ENCODE assay signal across 34 cellular contexts in genomic region chr2:140178224-140178623, GRCh38.
A peak's percentile ranks its signal among the peaks of the same experiment; 100 is the strongest.
DNase-seq lines count a peak whose midpoint lies in the region; ATAC-seq and TF ChIP-seq lines count a peak whose summit lies in the region.
"Had no signal": no experiment of that assay in that cellular context is flagged by ENCODE, and none has a peak within 500 bp of the region (broad histone marks: within the 10 kb centered on the region; RNA-seq: fewer than 3 reads in every experiment).

No MANE protein-coding gene starts in this region.

- POLR2A ChIA-PET in PC-3 (lab: Charles Lee; ENCODE audit: unreplicated experiment) = no interaction called here

- H3K27me3 Mint-ChIP-seq in CD14-positive monocyte (ENCODE audit: low read depth in 3 of 3) = peaks cover 0 to 3% (median 0%) of the 10 kb centered on the region in 3 donors
- H3K27me3 Mint-ChIP-seq: T-cell had no signal

- peak overlapping the region; percentile 65 for H3K4me2 ChIP-seq in PC-3 (ENCODE audit: low read length)
- H3K4me2 ChIP-seq: neural progenitor cell had no signal

- no peak overlapping the region for H3K27ac Mint-ChIP-seq in CD14-positive monocyte
- H3K27ac Mint-ChIP-seq: activated naive CD8-positive, alpha-beta T cell treated with anti-CD3 and anti-CD28 coated beads, Interleukin-2, amount 10 ng/mL, durations not matched to agents 7 days and 5 days; CD8-positive, alpha-beta T cell; neural progenitor cell; T-cell had no signal

- no peaks in the 10 kb centered on the region for H3K79me2 ChIP-seq in PC-3 (ENCODE audit: low read length)
- H3K79me2 ChIP-seq: parathyroid adenoma had no signal

- H3K4me3 ChIP-seq in PC-3 (ENCODE audit: low read length) (peak overlapping the region; percentile 16; the same call in 1 of the 2 replicates), retinal pigment epithelial cell (ENCODE audit: low read length) (no peak overlapping the region)
- H3K4me3 ChIP-seq: ascending aorta, esophagus squamous epithelium, HAP-1, neural progenitor cell, Peyer's patch, right lobe of liver, SJSA1, thyroid gland, vagina had no signal

- no TSS peak for BruUV-seq in PC-3 (replicated peaks; lab: Mats Ljungman, UMichigan)

- no peak overlapping the region for H3K9ac ChIP-seq in PC-3 (ENCODE audit: low read length)
- H3K9ac ChIP-seq: neural progenitor cell, parathyroid adenoma had no signal

- peak overlapping the region; percentile 24; the same call in 1 of the 2 replicates for H2AFZ ChIP-seq in PC-3 (ENCODE audit: low read length)
- H2AFZ ChIP-seq: neural progenitor cell, parathyroid adenoma had no signal

- CTCF ChIA-PET in PC-3 (lab: Charles Lee) = no interaction called here

- peaks cover 17% of the 10 kb centered on the region for H3K4me1 ChIP-seq in PC-3 (ENCODE audit: insufficient read depth, low read length)
- H3K4me1 ChIP-seq: esophagus squamous epithelium, HAP-1, neural progenitor cell, parathyroid adenoma, Peyer's patch, right lobe of liver, SJSA1, thyroid gland, vagina had no signal

- no peaks in the 10 kb centered on the region for H3K36me3 Mint-ChIP-seq in CD14-positive monocyte
- H3K36me3 Mint-ChIP-seq: activated naive CD8-positive, alpha-beta T cell treated with anti-CD3 and anti-CD28 coated beads, Interleukin-2, amount 10 ng/mL, durations not matched to agents 7 days and 5 days; CD8-positive, alpha-beta T cell; neural progenitor cell; T-cell had no signal

- H3K9me2 ChIP-seq in PC-3 (replicated peaks; ENCODE audit: low read length) = no peaks in the 10 kb centered on the region

- no peak overlapping the region for H3K4me3 Mint-ChIP-seq in CD14-positive monocyte
- H3K4me3 Mint-ChIP-seq: activated naive CD8-positive, alpha-beta T cell treated with anti-CD3 and anti-CD28 coated beads, Interleukin-2, amount 10 ng/mL, durations not matched to agents 7 days and 5 days; CD8-positive, alpha-beta T cell; neural progenitor cell; T-cell had no signal

- no peaks in the 10 kb centered on the region for H4K20me1 ChIP-seq in PC-3 (ENCODE audit: low read length)

- H3F3A ChIP-seq in PC-3 (ENCODE audit: low read length, unreplicated experiment) = no peaks in the 10 kb centered on the region

- peaks cover 0 to 4% (median 0%) of the 10 kb centered on the region in 7 donors for H3K9me3 Mint-ChIP-seq in CD14-positive monocyte
- H3K9me3 Mint-ChIP-seq: neural progenitor cell had no signal

- ATAC-seq in Right ventricle myocardium superior (ENCODE audit: poor library complexity) = peak; percentile 73
- no peak for ATAC-seq in Right ventricle myocardium inferior
- peak; percentile 87 for ATAC-seq in PC-3
- no peak for ATAC-seq in HG03280 (IDR thresholded peaks at IDR 0.05; ENCODE audit: unreplicated experiment)
- ATAC-seq: CD8-positive, alpha-beta T cell; left colon; right lobe of liver; T-cell had no signal

- TF ChIP-seq CTCF in PC-3 (conservative IDR thresholded peaks at IDR 0.05; ENCODE audit: low read depth, low read length) (no peak), retinal pigment epithelial cell (conservative IDR thresholded peaks at IDR 0.05; ENCODE audit: low read depth, low read length) (no peak), CD14-positive monocyte (IDR thresholded peaks at IDR 0.05) (no peak)

- DNase-seq in Right ventricle myocardium superior (no peak), Right ventricle myocardium inferior (ENCODE audit: missing footprints) (no peak), PC-3 (peak; percentile 88), fibroblast of gingiva (ENCODE audit: low read depth) (peak; percentile 46), retinal pigment epithelial cell (ENCODE audit: low read depth) (peak; percentile 58), CD14-positive monocyte (ENCODE audit: low spot score) (no peak), CD1c-positive myeloid dendritic cell (ENCODE audit: extremely low spot score) (no peak)
- DNase-seq: activated CD4-positive, alpha-beta T cell treated with anti-CD3 and anti-CD28 coated beads for 48 hours; activated CD8-positive, alpha-beta memory T cell treated with anti-CD3 and anti-CD28 coated beads for 24 hours; activated gamma-delta T cell; activated naive CD8-positive, alpha-beta T cell treated with anti-CD3 and anti-CD28 coated beads, Interleukin-2, amount 10 ng/mL, durations not matched to agents 7 days and 5 days; AML-193; CD8-positive, alpha-beta T cell; dermis blood vessel endothelial cell; DMS153; esophagus squamous epithelium; hypothalamus; Kasumi-1; left colon; mesendoderm; NCI-H1436 treated with DMSO at 0.1 percent for 48 hours; NCI-H2081 treated with DMSO at 0.1 percent for 48 hours; NCI-H2227 treated with DMSO at 0.1 percent for 48 hours; Peyer's patch; right lobe of liver; T-cell; thyroid gland had no signal

- no peaks in the 10 kb centered on the region for H3K36me3 ChIP-seq in PC-3 (ENCODE audit: low read depth, low read length)
- H3K36me3 ChIP-seq: ascending aorta, esophagus squamous epithelium, HAP-1, neural progenitor cell, Peyer's patch, right lobe of liver, SJSA1, thyroid gland, vagina had no signal

- H3K9me3 ChIP-seq in PC-3 (ENCODE audit: low read length) = no peaks in the 10 kb centered on the region
- H3K9me3 ChIP-seq: ascending aorta, esophagus squamous epithelium, HAP-1, Peyer's patch, right lobe of liver, SJSA1, thyroid gland, vagina had no signal

- H3K27ac ChIP-seq in PC-3 (ENCODE audit: low read length) = peak overlapping the region; percentile 27; the same call in 1 of the 2 replicates
- H3K27ac ChIP-seq: esophagus squamous epithelium, neural progenitor cell, parathyroid adenoma, Peyer's patch, right lobe of liver, SJSA1, thyroid gland, vagina had no signal

- intact Hi-C loops in Right ventricle myocardium superior (cut with DNase I) (no loop called here), Right ventricle myocardium inferior (cut with DNase I) (no loop called here), PC-3 (cut with micrococcal nuclease) (loop anchor here (1.0 to 10.0 kb wide), 5 partner anchors 21 to 1253 kb away; no protein-coding TSS in a partner anchor), CD14-positive monocyte (cut with micrococcal nuclease) (no loop called here)

- H3K4me1 Mint-ChIP-seq in CD14-positive monocyte = no peaks in the 10 kb centered on the region
- H3K4me1 Mint-ChIP-seq: activated naive CD8-positive, alpha-beta T cell treated with anti-CD3 and anti-CD28 coated beads, Interleukin-2, amount 10 ng/mL, durations not matched to agents 7 days and 5 days; neural progenitor cell; T-cell had no signal

- H3K27me3 ChIP-seq in PC-3 (ENCODE audit: low read length) = no peaks in the 10 kb centered on the region
- H3K27me3 ChIP-seq: ascending aorta, esophagus squamous epithelium, neural progenitor cell, Peyer's patch, right lobe of liver, SJSA1, thyroid gland, vagina had no signal

Comparison
In these comparisons a context has a peak if more than half of its experiments do, and no peak if none do; other contexts are left out.
1. ATAC-seq: peak in Right ventricle myocardium superior (single experiment) and PC-3 (single experiment); none in Right ventricle myocardium inferior (single experiment) and HG03280 (single experiment).
2. DNase-seq: peak in PC-3 (single experiment), fibroblast of gingiva (single experiment) and retinal pigment epithelial cell (single experiment); none in Right ventricle myocardium superior (single experiment), Right ventricle myocardium inferior (single experiment), CD14-positive monocyte (single experiment) and CD1c-positive myeloid dendritic cell (single experiment).